16 cellular contexts compared by ENCODE assay signal in genomic region chr5:69276422-69277174, GRCh38. TPM values are rescaled to one million over a fixed set of nuclear protein-coding genes. Genes with fewer than 3 reads are reported as not detected.
DNase-seq lines count a peak whose midpoint lies in the region; FAIRE-seq and TF ChIP-seq lines count a peak whose summit lies in the region.
"Had no signal": no experiment of that assay in that cellular context is flagged by ENCODE, and none has a peak within 500 bp of the region (broad histone marks: within the 10 kb centered on the region; RNA-seq: fewer than 3 reads in every experiment).

No MANE protein-coding gene starts in this region.

- DNase-seq in GM12892 (ENCODE audit: insufficient read length) (no peak), astrocyte (ENCODE audit: low read depth) (peak; percentile 87), iris pigment epithelial cell (ENCODE audit: low read depth) (peak; percentile 89), islet precursor cell (no peak), OCI-LY7 (ENCODE audit: low spot score) (no peak), NCI-H82 (lab: John Stamatoyannopoulos, UW) (no peak)
- no peak for DNase-seq in T-helper 2 cell treated with Interferon-gamma antibody and Interleukin-4, amounts not matched to agents 5 μg/mL and 100 μg/mL, for 36 hours (ENCODE audit: low spot score)
- DNase-seq: activated gamma-delta T cell; NCI-H1092; NCI-H2171; stimulated activated naive CD4-positive, alpha-beta T cell had no signal

- no peak overlapping the region for H3K4me3 Mint-ChIP-seq in astrocyte (ENCODE audit: unreplicated experiment)
- no peak overlapping the region for H3K4me3 Mint-ChIP-seq in T-helper 2 cell treated with Interferon-gamma antibody and Interleukin-4, amounts not matched to agents 5 μg/mL and 100 μg/mL, for 36 hours
- H3K4me3 Mint-ChIP-seq: central memory CD8-positive, alpha-beta T cell; IgD-negative memory B cell had no signal

- no peak overlapping the region for H2AFZ ChIP-seq in astrocyte (ENCODE audit: low read depth, low read length)
- H2AFZ ChIP-seq in OCI-LY7 (ENCODE audit: low read length) = no peak overlapping the region

- intact Hi-C loops in OCI-LY7 (cut with micrococcal nuclease; ENCODE audit: unreplicated experiment) = no loop called here

- H3K9me3 Mint-ChIP-seq in astrocyte (ENCODE audit: unreplicated experiment) = no peaks in the 10 kb centered on the region
- H3K9me3 Mint-ChIP-seq in T-helper 2 cell treated with Interferon-gamma antibody and Interleukin-4, amounts not matched to agents 5 μg/mL and 100 μg/mL, for 36 hours = no peaks in the 10 kb centered on the region
- H3K9me3 Mint-ChIP-seq: central memory CD8-positive, alpha-beta T cell; IgD-negative memory B cell had no signal

- peak overlapping the region; percentile 72 for H3K27ac Mint-ChIP-seq in astrocyte (ENCODE audit: unreplicated experiment)
- H3K27ac Mint-ChIP-seq in T-helper 2 cell treated with Interferon-gamma antibody and Interleukin-4, amounts not matched to agents 5 μg/mL and 100 μg/mL, for 36 hours = no peak overlapping the region

- no TSS peak for BruUV-seq in OCI-LY7 (replicated peaks; lab: Mats Ljungman, UMichigan)

- FAIRE-seq in GM12892 (lab: Jason Lieb, UNC) = peak; percentile 58
- FAIRE-seq in astrocyte (lab: Jason Lieb, UNC) = peak; percentile 79

- POLR2A ChIA-PET in OCI-LY7 (lab: Charles Lee) = interaction anchor here (1.1 to 1.4 kb wide), 3 partner anchors 18 to 119 kb away, joined by 3 to 4 read pairs (median 3); no protein-coding TSS in a partner anchor

- H3K27ac ChIP-seq in 22Rv1 (peak overlapping the region; percentile 55), astrocyte (ENCODE audit: low read depth, low read length) (peak overlapping the region; percentile 75), OCI-LY7 (ENCODE audit: low read depth, low read length, poor library complexity, severe bottlenecking) (no peak overlapping the region)
- H3K27ac ChIP-seq: vagina had no signal

- H3K9ac ChIP-seq in astrocyte (ENCODE audit: low read length) = peak overlapping the region; percentile 46

- H3K27me3 ChIP-seq in astrocyte (ENCODE audit: insufficient read depth, low read length) = no peaks in the 10 kb centered on the region
- H3K27me3 ChIP-seq: vagina had no signal

- H3K36me3 ChIP-seq in astrocyte (ENCODE audit: insufficient read depth, low read length) = peaks cover 36% of the 10 kb centered on the region
- peaks cover 51% of the 10 kb centered on the region for H3K36me3 ChIP-seq in OCI-LY7 (ENCODE audit: insufficient read depth, low read length)

- H4K20me1 ChIP-seq in astrocyte (ENCODE audit: insufficient read depth, low read length) (no peaks in the 10 kb centered on the region), OCI-LY7 (ENCODE audit: insufficient read depth, low read length) (no peaks in the 10 kb centered on the region)

- H3K9me2 ChIP-seq in OCI-LY7 (ENCODE audit: insufficient read depth, low read length) = no peaks in the 10 kb centered on the region

- no peak overlapping the region for H3K4me2 ChIP-seq in astrocyte (ENCODE audit: low read length)
- H3K4me2 ChIP-seq in OCI-LY7 (ENCODE audit: low read length) = no peak overlapping the region

- CTCF ChIA-PET in OCI-LY7 (lab: Charles Lee; ENCODE audit: unreplicated experiment) = no interaction called here

- H3K9me3 ChIP-seq in astrocyte (ENCODE audit: insufficient read depth, low read depth, low read length) (no peaks in the 10 kb centered on the region), OCI-LY7 (ENCODE audit: low read length) (no peaks in the 10 kb centered on the region)
- H3K9me3 ChIP-seq: vagina had no signal

- H3K36me3 Mint-ChIP-seq in astrocyte (ENCODE audit: low read depth, unreplicated experiment) = peaks cover 26% of the 10 kb centered on the region
- H3K36me3 Mint-ChIP-seq in T-helper 2 cell treated with Interferon-gamma antibody and Interleukin-4, amounts not matched to agents 5 μg/mL and 100 μg/mL, for 36 hours (ENCODE audit: low read depth) = peaks cover 27% of the 10 kb centered on the region

- TF ChIP-seq POLR2A in GM12892 (IDR thresholded peaks at IDR 0.05; ENCODE audit: low read depth, low read length) = no peak

- TF ChIP-seq CTCF in 22Rv1 (IDR thresholded peaks at IDR 0.05) = no peak
- TF ChIP-seq CTCF in astrocyte (IDR thresholded peaks at IDR 0.05; ENCODE audit: insufficient read depth, low read depth, low read length) = no peak
- TF ChIP-seq CTCF in OCI-LY7 (conservative IDR thresholded peaks at IDR 0.05; ENCODE audit: low read length) = no peak

- peaks cover 3% of the 10 kb centered on the region for H3K4me1 ChIP-seq in astrocyte (ENCODE audit: insufficient read depth, low read length)
- H3K4me1 ChIP-seq in OCI-LY7 (ENCODE audit: insufficient read depth, low read length, poor library complexity, severe bottlenecking) = no peaks in the 10 kb centered on the region
- H3K4me1 ChIP-seq: vagina had no signal

- H3K27me3 Mint-ChIP-seq in astrocyte (ENCODE audit: low read depth, unreplicated experiment) = no peaks in the 10 kb centered on the region
- no peaks in the 10 kb centered on the region for H3K27me3 Mint-ChIP-seq in T-helper 2 cell treated with Interferon-gamma antibody and Interleukin-4, amounts not matched to agents 5 μg/mL and 100 μg/mL, for 36 hours (ENCODE audit: low read depth)
- H3K27me3 Mint-ChIP-seq: central memory CD8-positive, alpha-beta T cell; IgD-negative memory B cell had no signal

- H3K4me1 Mint-ChIP-seq in astrocyte (ENCODE audit: low read depth, unreplicated experiment) = peaks cover 7% of the 10 kb centered on the region
- peaks cover 5% of the 10 kb centered on the region for H3K4me1 Mint-ChIP-seq in T-helper 2 cell treated with Interferon-gamma antibody and Interleukin-4, amounts not matched to agents 5 μg/mL and 100 μg/mL, for 36 hours (ENCODE audit: low read depth)
- H3K4me1 Mint-ChIP-seq: central memory CD8-positive, alpha-beta T cell had no signal

- H3K4me3 ChIP-seq in astrocyte (ENCODE audit: insufficient read depth, low read depth, low read length) = no peak overlapping the region
- H3K4me3 ChIP-seq in OCI-LY7 (ENCODE audit: low read depth, low read length, poor library complexity, severe bottlenecking) = no peak overlapping the region
- H3K4me3 ChIP-seq: lung, vagina had no signal

- H3K79me2 ChIP-seq in astrocyte (ENCODE audit: insufficient read depth, low read length) (peaks cover 5% of the 10 kb centered on the region), OCI-LY7 (ENCODE audit: insufficient read depth, low read depth, low read length) (no peaks in the 10 kb centered on the region)

RNA-seq across cellular contexts. Expression of gene CDK7, which starts 41.9 kb away (rescaled TPM):
- 69.0 TPM for polyA plus RNA-seq in GM12892 (2012; ENCODE audit: missing spikeins)
- 53.6 and 58.3 TPM in 2 replicates for total RNA-seq in astrocyte
- 18.4 and 31.7 TPM in 2 replicates for total RNA-seq in OCI-LY7 (2014; rRNA removed; shearing (Covaris generic))
- total RNA-seq in OCI-LY7 (2022) = 22.5 and 33.1 TPM in 2 replicates

RNA-seq across cellular contexts. Expression of gene CCDC125, which starts 56.0 kb away (rescaled TPM):
- polyA plus RNA-seq in GM12892 (2012; ENCODE audit: missing spikeins) = 7.7 TPM
- total RNA-seq in astrocyte (1.7 and 2.5 TPM in 2 replicates), OCI-LY7 (2022) (8.5 and 10.0 TPM in 2 replicates)
- total RNA-seq in OCI-LY7 (2014; rRNA removed; shearing (Covaris generic)) = 3.8 and 4.8 TPM in 2 replicates

Comparison
In these comparisons a context has a peak if more than half of its experiments do, and no peak if none do; other contexts are left out.
1. DNase-seq: peak in astrocyte (single experiment) and iris pigment epithelial cell (single experiment); none in GM12892 (single experiment), islet precursor cell (single experiment), OCI-LY7 (single experiment), NCI-H82 (single experiment) and T-helper 2 cell treated with Interferon-gamma antibody and Interleukin-4, amounts not matched to agents 5 μg/mL and 100 μg/mL, for 36 hours (single experiment).